8 cellular contexts compared by ENCODE assay signal in the genomic region with DNA sequence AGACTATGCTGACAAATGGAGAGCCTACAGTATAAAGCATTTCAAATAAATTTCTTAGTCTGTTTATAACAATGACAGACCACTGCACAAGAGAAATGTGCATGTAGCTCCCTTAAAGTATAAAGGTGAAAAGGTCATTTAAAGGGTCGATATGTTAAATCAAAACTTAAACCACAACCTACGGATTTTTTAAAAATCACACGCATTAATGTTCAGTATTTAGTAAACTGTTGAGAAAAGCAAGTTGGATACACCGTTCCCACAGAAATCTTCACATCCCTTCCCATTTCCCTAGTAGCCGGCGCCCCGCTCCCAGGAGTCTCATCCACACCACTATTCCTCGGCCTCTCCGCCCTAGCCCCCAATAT. TPM values are rescaled to one million over a fixed set of nuclear protein-coding genes. Genes with fewer than 3 reads are reported as not detected.
DNase-seq lines count a peak whose midpoint lies in the region; ATAC-seq and TF ChIP-seq lines count a peak whose summit lies in the region.

No MANE protein-coding gene starts in this region.

- no peaks in the 10 kb centered on the region for H3K9me2 ChIP-seq in hepatocyte (replicated peaks; ENCODE audit: insufficient read depth)

- peaks cover 56% of the 10 kb centered on the region for H3K79me2 ChIP-seq in hepatocyte

- H3K27ac ChIP-seq in hepatocyte: peak overlapping the region; percentile 91
- peak overlapping the region; percentile 71 to 98 (median 91) for H3K27ac ChIP-seq in skin epidermis

- WGBS in hepatocyte (ENCODE audit: low lambda C conversion rate, missing lambda C conversion rate): 1% methylated on average over 9 of the region's 9 CpGs

- ATAC-seq in GM21526 (IDR thresholded peaks at IDR 0.05; ENCODE audit: low FRiP score, unreplicated experiment): no peak

- no peak for DNase-seq in HFF-Myc (ENCODE audit: extremely low read depth, low read depth)
- DNase-seq in activated T-helper 1 cell treated with anti-CD3 and anti-CD28 coated beads, Interleukin-12 subunit alpha, Interleukin-12 subunit beta, Interleukin-2, Interleukin-4 antibody, amounts not matched to agents 30 ng/mL and 10 ng/mL and 1 ng/mL, durations not matched to agents 14 hours and 24 hours and 36 hours (ENCODE audit: low spot score): no peak
- no peak for DNase-seq in hepatocyte (ENCODE audit: low spot score)
- DNase-seq in GM19240 (ENCODE audit: insufficient read length, low spot score): no peak
- no peak for DNase-seq in NCI-H2081 treated with DMSO at 0.1 percent for 48 hours (lab: John Stamatoyannopoulos, UW)
- no peak for DNase-seq in D341Med (ENCODE audit: low spot score)

- H3K4me3 ChIP-seq in HFF-Myc (replicated peaks; ENCODE audit: low read depth, low read length): peak overlapping the region; percentile 74
- peak overlapping the region; percentile 75 for H3K4me3 ChIP-seq in hepatocyte
- H3K4me3 ChIP-seq in skin epidermis: peak overlapping the region; percentile 57 to 86 (median 69)

- H3K27ac Mint-ChIP-seq in activated T-helper 1 cell treated with anti-CD3 and anti-CD28 coated beads, Interleukin-12 subunit alpha, Interleukin-12 subunit beta, Interleukin-2, Interleukin-4 antibody, amounts not matched to agents 30 ng/mL and 10 ng/mL and 1 ng/mL, durations not matched to agents 14 hours and 24 hours and 36 hours: peak overlapping the region; percentile 97

- H3K9me3 ChIP-seq in hepatocyte (ENCODE audit: low read depth): no peaks in the 10 kb centered on the region

- peak overlapping the region; percentile 85 for H3K4me2 ChIP-seq in hepatocyte

- peak overlapping the region; percentile 98 for H3K4me3 Mint-ChIP-seq in activated T-helper 1 cell treated with anti-CD3 and anti-CD28 coated beads, Interleukin-12 subunit alpha, Interleukin-12 subunit beta, Interleukin-2, Interleukin-4 antibody, amounts not matched to agents 30 ng/mL and 10 ng/mL and 1 ng/mL, durations not matched to agents 14 hours and 24 hours and 36 hours

- peaks cover 4% of the 10 kb centered on the region for H3K36me3 Mint-ChIP-seq in activated T-helper 1 cell treated with anti-CD3 and anti-CD28 coated beads, Interleukin-12 subunit alpha, Interleukin-12 subunit beta, Interleukin-2, Interleukin-4 antibody, amounts not matched to agents 30 ng/mL and 10 ng/mL and 1 ng/mL, durations not matched to agents 14 hours and 24 hours and 36 hours (ENCODE audit: low read depth)

- TF ChIP-seq CTCF in HFF-Myc (IDR thresholded peaks at IDR 0.05; ENCODE audit: low read depth, low read length, missing control alignments) (no peak), hepatocyte (IDR thresholded peaks at IDR 0.05; ENCODE audit: poor library complexity) (no peak)

- H3K4me1 ChIP-seq in hepatocyte (ENCODE audit: insufficient read depth): peaks cover 10% of the 10 kb centered on the region

- H3K9me3 Mint-ChIP-seq in activated T-helper 1 cell treated with anti-CD3 and anti-CD28 coated beads, Interleukin-12 subunit alpha, Interleukin-12 subunit beta, Interleukin-2, Interleukin-4 antibody, amounts not matched to agents 30 ng/mL and 10 ng/mL and 1 ng/mL, durations not matched to agents 14 hours and 24 hours and 36 hours: no peaks in the 10 kb centered on the region

- no peaks in the 10 kb centered on the region for H4K20me1 ChIP-seq in hepatocyte (ENCODE audit: insufficient read depth, poor library complexity, severe bottlenecking)

- H3K36me3 ChIP-seq in hepatocyte (replicated peaks; ENCODE audit: insufficient read depth, low read depth): no peaks in the 10 kb centered on the region

- no peaks in the 10 kb centered on the region for H3K27me3 ChIP-seq in hepatocyte

- H3K27me3 Mint-ChIP-seq in activated T-helper 1 cell treated with anti-CD3 and anti-CD28 coated beads, Interleukin-12 subunit alpha, Interleukin-12 subunit beta, Interleukin-2, Interleukin-4 antibody, amounts not matched to agents 30 ng/mL and 10 ng/mL and 1 ng/mL, durations not matched to agents 14 hours and 24 hours and 36 hours (ENCODE audit: insufficient read depth): no peaks in the 10 kb centered on the region

- intact Hi-C loops in activated T-helper 1 cell treated with anti-CD3 and anti-CD28 coated beads, Interleukin-12 subunit alpha, Interleukin-12 subunit beta, Interleukin-2, Interleukin-4 antibody, amounts not matched to agents 30 ng/mL and 10 ng/mL and 1 ng/mL, durations not matched to agents 14 hours and 24 hours and 36 hours (cut with micrococcal nuclease): loop anchor here (1.0 kb wide), 7 partner anchors 19 to 236 kb away; partner anchors contain the start of genes MIS18BP1 and PRPF39

- peaks cover 34% of the 10 kb centered on the region for H3K4me1 Mint-ChIP-seq in activated T-helper 1 cell treated with anti-CD3 and anti-CD28 coated beads, Interleukin-12 subunit alpha, Interleukin-12 subunit beta, Interleukin-2, Interleukin-4 antibody, amounts not matched to agents 30 ng/mL and 10 ng/mL and 1 ng/mL, durations not matched to agents 14 hours and 24 hours and 36 hours (ENCODE audit: low read depth)

- peak overlapping the region; percentile 56 for H2AFZ ChIP-seq in hepatocyte

RNA-seq across cellular contexts. Expression of gene FKBP3, which starts 0.6 kb away (rescaled TPM):
- total RNA-seq in activated T-helper 1 cell treated with anti-CD3 and anti-CD28 coated beads, Interleukin-12 subunit alpha, Interleukin-12 subunit beta, Interleukin-2, Interleukin-4 antibody, amounts not matched to agents 30 ng/mL and 10 ng/mL and 1 ng/mL, durations not matched to agents 14 hours and 24 hours and 36 hours: 58.0 and 59.3 TPM in 2 replicates
- total RNA-seq in hepatocyte: 52.4 and 63.7 TPM in 2 replicates
- 117 and 119 TPM in 2 replicates for polyA plus RNA-seq in hepatocyte

RNA-seq across cellular contexts. Expression of gene FANCM, which starts 2.1 kb away (rescaled TPM):
- 15.8 and 18.3 TPM in 2 replicates for total RNA-seq in activated T-helper 1 cell treated with anti-CD3 and anti-CD28 coated beads, Interleukin-12 subunit alpha, Interleukin-12 subunit beta, Interleukin-2, Interleukin-4 antibody, amounts not matched to agents 30 ng/mL and 10 ng/mL and 1 ng/mL, durations not matched to agents 14 hours and 24 hours and 36 hours
- total RNA-seq in hepatocyte: 4.8 and 5.4 TPM in 2 replicates
- polyA plus RNA-seq in hepatocyte: 1.9 and 3.2 TPM in 2 replicates

RNA-seq across cellular contexts. Expression of gene PRPF39, which starts 49.8 kb away (rescaled TPM):
- total RNA-seq in activated T-helper 1 cell treated with anti-CD3 and anti-CD28 coated beads, Interleukin-12 subunit alpha, Interleukin-12 subunit beta, Interleukin-2, Interleukin-4 antibody, amounts not matched to agents 30 ng/mL and 10 ng/mL and 1 ng/mL, durations not matched to agents 14 hours and 24 hours and 36 hours: 51.2 and 55.7 TPM in 2 replicates
- 32.5 and 38.9 TPM in 2 replicates for total RNA-seq in hepatocyte
- 18.2 and 27.8 TPM in 2 replicates for polyA plus RNA-seq in hepatocyte
